ENCODE assay signal across 1 cellular context in the genomic region with DNA sequence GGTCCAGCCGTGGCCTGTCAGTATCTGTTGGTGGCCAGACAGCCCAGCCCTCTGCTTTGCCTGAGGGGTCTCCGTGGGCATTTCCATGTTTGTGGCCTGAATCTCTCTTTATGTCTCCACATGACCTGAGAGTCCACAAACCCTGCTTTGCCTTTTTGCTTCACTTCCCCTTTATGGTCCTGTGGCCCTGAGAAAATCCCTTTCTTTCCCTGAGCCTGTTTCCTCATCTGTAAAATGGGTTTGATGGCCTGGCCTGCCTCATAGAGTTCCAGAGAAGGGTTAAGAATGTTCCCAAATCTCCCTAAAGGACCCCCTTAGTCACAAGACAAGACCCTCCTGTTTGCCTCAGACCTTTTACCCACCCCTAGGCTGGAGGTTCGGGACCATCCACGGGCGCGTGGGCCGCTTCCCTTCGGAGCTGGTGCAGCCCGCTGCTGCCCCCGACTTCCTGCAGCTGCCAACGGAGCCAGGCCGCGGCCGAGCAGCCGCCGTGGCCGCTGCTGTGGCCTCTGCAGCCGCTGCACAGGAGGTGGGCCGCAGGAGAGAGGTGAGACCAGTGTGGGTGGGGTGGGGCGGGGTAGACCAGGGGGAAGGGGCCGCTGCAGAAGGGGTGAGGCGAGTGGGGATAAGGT.
TF ChIP-seq lines count a peak whose summit lies in the region.

No MANE protein-coding gene starts in this region.

TF ChIP-seq in K562, 482 proteins besides CTCF, POLR2A, EP300 and RAD21:
- no peak for TF ChIP-seq ZNF263 (CRISPR knock-in tag; IDR thresholded peaks at IDR 0.05; ENCODE audit: borderline replicate concordance)
- TF ChIP-seq, protein P1, sequence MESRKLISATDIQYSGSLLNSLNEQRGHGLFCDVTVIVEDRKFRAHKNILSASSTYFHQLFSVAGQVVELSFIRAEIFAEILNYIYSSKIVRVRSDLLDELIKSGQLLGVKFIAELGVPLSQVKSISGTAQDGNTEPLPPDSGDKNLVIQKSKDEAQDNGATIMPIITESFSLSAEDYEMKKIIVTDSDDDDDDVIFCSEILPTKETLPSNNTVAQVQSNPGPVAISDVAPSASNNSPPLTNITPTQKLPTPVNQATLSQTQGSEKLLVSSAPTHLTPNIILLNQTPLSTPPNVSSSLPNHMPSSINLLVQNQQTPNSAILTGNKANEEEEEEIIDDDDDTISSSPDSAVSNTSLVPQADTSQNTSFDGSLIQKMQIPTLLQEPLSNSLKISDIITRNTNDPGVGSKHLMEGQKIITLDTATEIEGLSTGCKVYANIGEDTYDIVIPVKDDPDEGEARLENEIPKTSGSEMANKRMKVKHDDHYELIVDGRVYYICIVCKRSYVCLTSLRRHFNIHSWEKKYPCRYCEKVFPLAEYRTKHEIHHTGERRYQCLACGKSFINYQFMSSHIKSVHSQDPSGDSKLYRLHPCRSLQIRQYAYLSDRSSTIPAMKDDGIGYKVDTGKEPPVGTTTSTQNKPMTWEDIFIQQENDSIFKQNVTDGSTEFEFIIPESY (CRISPR knock-in tag; IDR thresholded peaks at IDR 0.05) = peak; percentile 42; the same call in 1 of the 2 replicates
- no peak for TF ChIP-seq TCFL5 (CRISPR knock-in tag; conservative IDR thresholded peaks at IDR 0.05)
- TF ChIP-seq KDM1A (IDR thresholded peaks at IDR 0.05) = peak in 1 of 2 experiments; percentile 45; a peak in 1 of 4 replicates
- peak; percentile 67; the same call in 1 of the 2 replicates for TF ChIP-seq BCOR (IDR thresholded peaks at IDR 0.05)
- TF ChIP-seq CHCHD3 (CRISPR knock-in tag; IDR thresholded peaks at IDR 0.05) = no peak
- peak; percentile 74 for TF ChIP-seq SPI1 (IDR thresholded peaks at IDR 0.05; ENCODE audit: borderline replicate concordance, low read depth, low read length)
- no peak for TF ChIP-seq ZNF316 (IDR thresholded peaks at IDR 0.05)
- TF ChIP-seq RBM25 (IDR thresholded peaks at IDR 0.05; ENCODE audit: low read depth, low read length, severe bottlenecking) = peak; percentile 62
- TF ChIP-seq MECOM (CRISPR knock-in tag; IDR thresholded peaks at IDR 0.05) = no peak
- peak; percentile 53 for TF ChIP-seq CHD4 (IDR thresholded peaks at IDR 0.05; ENCODE audit: insufficient read depth, insufficient replicate concordance, low read depth, low read length, poor library complexity, severe bottlenecking)
